In the genomic region with DNA sequence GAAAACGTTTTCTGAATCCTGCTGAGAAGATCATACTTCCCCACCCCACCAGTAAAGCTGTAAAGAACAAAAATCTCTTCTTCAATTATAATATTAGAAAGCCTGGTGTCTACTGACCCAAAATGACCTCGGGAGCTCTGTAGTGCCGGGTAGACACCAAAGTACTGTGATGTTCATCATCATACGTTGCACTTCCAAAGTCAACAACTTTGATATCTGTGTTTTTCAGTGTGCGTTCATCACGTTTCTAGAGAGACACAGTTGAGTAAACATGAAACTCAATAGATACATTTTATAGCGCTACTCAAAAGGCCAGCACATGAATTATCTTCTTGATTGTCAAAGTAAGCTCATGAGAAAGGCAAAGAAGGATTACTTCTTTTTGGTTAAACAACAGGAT, we compare ENCODE assay signal across 21 cellular contexts. TPM values are rescaled to one million over a fixed set of nuclear protein-coding genes. Genes with fewer than 3 reads are reported as not detected.
"Had no signal": no experiment of that assay in that cellular context is flagged by ENCODE, and none has a peak within 500 bp of the region (broad histone marks: within the 10 kb centered on the region; RNA-seq: fewer than 3 reads in every experiment).

No MANE protein-coding gene starts in this region.

- FAIRE-seq: keratinocyte had no signal

- ATAC-seq: foreskin keratinocyte; left lobe of liver; naive thymus-derived CD8-positive, alpha-beta T cell had no signal

- H3K4me3 Mint-ChIP-seq: activated B cell treated with CpG ODN at 0.5 μM for 24 hours; brain; naive thymus-derived CD8-positive, alpha-beta T cell had no signal

- H3K27me3 Mint-ChIP-seq: activated B cell treated with CpG ODN at 0.5 μM for 24 hours; brain; naive thymus-derived CD8-positive, alpha-beta T cell had no signal

- DNase-seq: activated B cell treated with CpG ODN at 0.5 μM for 24 hours; activated CD4-positive, alpha-beta T cell treated with anti-CD3 and anti-CD28 coated beads for 4 hours; activated CD8-positive, alpha-beta memory T cell treated with anti-CD3 and anti-CD28 coated beads, Interleukin-2, amount 50 U/mL, for 4 hours; activated gamma-delta T cell; activated T-cell treated with anti-CD3 and anti-CD28 coated beads, Interleukin-2, amount 50 U/mL, for 48 hours; anterior cingulate cortex; central memory CD4-positive, alpha-beta T cell; colonic mucosa; foreskin keratinocyte; glutamatergic neuron; hippocampal formation; naive thymus-derived CD8-positive, alpha-beta T cell; sigmoid colon; stimulated activated naive CD4-positive, alpha-beta T cell treated with Interleukin-2 at 50 U/mL for 16 hours; thyroid gland had no signal

- H3K4me1 Mint-ChIP-seq: activated B cell treated with CpG ODN at 0.5 μM for 24 hours, brain had no signal

- H3K9me3 Mint-ChIP-seq: activated B cell treated with CpG ODN at 0.5 μM for 24 hours; naive thymus-derived CD8-positive, alpha-beta T cell had no signal

- H3K27ac Mint-ChIP-seq: activated B cell treated with CpG ODN at 0.5 μM for 24 hours had no signal

- H3K9me3 ChIP-seq: colonic mucosa, neutrophil, sigmoid colon, thyroid gland had no signal

RNA-seq across cellular contexts. Expression of gene COL23A1, which starts 22.1 kb away (rescaled TPM):
- total RNA-seq: activated B cell treated with CpG ODN at 0.5 μM for 24 hours, epithelial cell of proximal tubule, fibroblast of lung had no signal
